Comparison of ENCODE assay signal across 1 cellular context in the genomic region with DNA sequence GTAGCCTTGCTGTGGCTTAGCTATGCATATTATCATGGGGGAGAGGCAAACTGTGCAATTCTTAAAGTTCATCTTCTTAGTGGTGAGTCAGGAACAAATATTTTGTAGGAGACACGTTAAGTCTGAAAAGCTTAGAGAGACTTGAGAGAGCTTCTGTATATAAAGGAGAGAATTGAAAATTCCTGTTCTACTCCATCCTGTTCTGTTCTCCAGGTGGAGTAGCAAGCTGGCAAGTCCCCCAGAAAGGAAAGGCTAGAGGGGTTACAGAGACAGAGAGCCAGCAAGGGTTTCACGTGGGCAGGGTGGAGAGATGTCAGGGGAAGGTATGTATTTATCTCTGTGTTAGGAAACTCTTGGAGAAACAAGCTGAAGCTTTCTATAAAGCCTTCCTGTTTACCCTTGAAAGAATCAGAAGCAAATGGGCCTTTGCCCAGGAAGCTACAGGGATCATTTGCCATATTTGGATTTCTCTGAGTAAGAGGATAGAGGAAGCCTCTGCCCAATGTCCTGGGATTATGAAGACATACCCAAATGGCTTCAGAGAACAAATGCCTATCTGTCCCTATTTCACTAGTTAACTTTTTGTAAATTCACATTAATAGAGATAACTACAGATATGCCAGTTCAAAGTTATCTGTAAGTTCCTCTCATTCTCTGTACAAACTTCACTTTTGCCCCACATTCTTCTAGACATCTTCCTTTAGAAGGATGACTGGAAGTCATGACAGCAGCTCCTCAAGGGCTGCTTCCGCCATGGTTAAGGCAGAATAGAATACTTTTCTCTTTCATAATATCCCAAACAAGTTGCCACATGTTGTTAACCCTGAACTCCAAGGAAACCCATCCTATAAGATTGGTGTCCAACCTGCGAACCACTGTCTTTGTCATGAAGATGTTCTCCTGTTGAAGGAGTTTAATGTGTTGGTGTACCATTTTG.
A peak's percentile ranks its signal among the peaks of the same experiment; 100 is the strongest.
TF ChIP-seq lines count a peak whose summit lies in the region.

No MANE protein-coding gene starts in this region.

TF ChIP-seq in HepG2, 621 proteins besides CTCF, POLR2A, EP300 and RAD21 (continued from another document and continues in another):
- TF ChIP-seq, protein P1, sequence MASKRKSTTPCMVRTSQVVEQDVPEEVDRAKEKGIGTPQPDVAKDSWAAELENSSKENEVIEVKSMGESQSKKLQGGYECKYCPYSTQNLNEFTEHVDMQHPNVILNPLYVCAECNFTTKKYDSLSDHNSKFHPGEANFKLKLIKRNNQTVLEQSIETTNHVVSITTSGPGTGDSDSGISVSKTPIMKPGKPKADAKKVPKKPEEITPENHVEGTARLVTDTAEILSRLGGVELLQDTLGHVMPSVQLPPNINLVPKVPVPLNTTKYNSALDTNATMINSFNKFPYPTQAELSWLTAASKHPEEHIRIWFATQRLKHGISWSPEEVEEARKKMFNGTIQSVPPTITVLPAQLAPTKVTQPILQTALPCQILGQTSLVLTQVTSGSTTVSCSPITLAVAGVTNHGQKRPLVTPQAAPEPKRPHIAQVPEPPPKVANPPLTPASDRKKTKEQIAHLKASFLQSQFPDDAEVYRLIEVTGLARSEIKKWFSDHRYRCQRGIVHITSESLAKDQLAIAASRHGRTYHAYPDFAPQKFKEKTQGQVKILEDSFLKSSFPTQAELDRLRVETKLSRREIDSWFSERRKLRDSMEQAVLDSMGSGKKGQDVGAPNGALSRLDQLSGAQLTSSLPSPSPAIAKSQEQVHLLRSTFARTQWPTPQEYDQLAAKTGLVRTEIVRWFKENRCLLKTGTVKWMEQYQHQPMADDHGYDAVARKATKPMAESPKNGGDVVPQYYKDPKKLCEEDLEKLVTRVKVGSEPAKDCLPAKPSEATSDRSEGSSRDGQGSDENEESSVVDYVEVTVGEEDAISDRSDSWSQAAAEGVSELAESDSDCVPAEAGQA (IDR thresholded peaks at IDR 0.05; ENCODE audit: low read depth) = no peak
- TF ChIP-seq, protein P1 (CRISPR knock-in tag; IDR thresholded peaks at IDR 0.05; ENCODE audit: borderline replicate concordance) = no peak; the same call in 1 of the 2 replicates
- TF ChIP-seq, protein P2, sequence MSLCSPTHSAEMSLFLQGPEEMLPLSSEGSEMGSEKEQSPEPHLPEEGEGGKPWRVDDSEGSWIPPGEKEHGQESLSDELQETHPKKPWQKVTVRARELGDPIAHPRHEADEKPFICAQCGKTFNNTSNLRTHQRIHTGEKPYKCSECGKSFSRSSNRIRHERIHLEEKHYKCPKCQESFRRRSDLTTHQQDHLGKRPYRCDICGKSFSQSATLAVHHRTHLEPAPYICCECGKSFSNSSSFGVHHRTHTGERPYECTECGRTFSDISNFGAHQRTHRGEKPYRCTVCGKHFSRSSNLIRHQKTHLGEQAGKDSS (CRISPR knock-in tag; IDR thresholded peaks at IDR 0.05; ENCODE audit: borderline replicate concordance, low read depth) = no peak
- TF ChIP-seq ZSCAN25 (CRISPR knock-in tag; IDR thresholded peaks at IDR 0.05) (no peak), ZBTB38 (CRISPR knock-in tag; IDR thresholded peaks at IDR 0.05) (no peak), ZNF547 (CRISPR knock-in tag; IDR thresholded peaks at IDR 0.05) (0 out of 2 replicates have a peak, but pooled peaks have one; percentile 8), ARID2 (CRISPR knock-in tag; IDR thresholded peaks at IDR 0.05; ENCODE audit: borderline replicate concordance) (no peak), RBM22 (optimal IDR thresholded peaks at IDR 0.05; ENCODE audit: low read length) (no peak), ZFP36 (IDR thresholded peaks at IDR 0.05; ENCODE audit: borderline replicate concordance, low read depth, low read length, partially characterized antibody) (no peak), ZSCAN9 (CRISPR knock-in tag; IDR thresholded peaks at IDR 0.05; ENCODE audit: borderline replicate concordance) (no peak), SIN3A (IDR thresholded peaks at IDR 0.05; ENCODE audit: borderline replicate concordance, low read depth, low read length) (0 out of 2 replicates have a peak, but pooled peaks have one; percentile 37), ZNF235 (CRISPR knock-in tag; IDR thresholded peaks at IDR 0.05; ENCODE audit: borderline replicate concordance) (no peak), TCF7 (IDR thresholded peaks at IDR 0.05; ENCODE audit: low read depth) (peak; percentile 62), NFYC (CRISPR knock-in tag; IDR thresholded peaks at IDR 0.05) (no peak; the same call in 1 of the 2 replicates), ZNF253 (CRISPR knock-in tag; IDR thresholded peaks at IDR 0.05; ENCODE audit: borderline replicate concordance) (no peak), MED13 (CRISPR knock-in tag; IDR thresholded peaks at IDR 0.05) (no peak), ZNF136 (CRISPR knock-in tag; IDR thresholded peaks at IDR 0.05; ENCODE audit: low read depth) (no peak), NFE2 (CRISPR knock-in tag; IDR thresholded peaks at IDR 0.05) (no peak), ZNF558 (CRISPR knock-in tag; IDR thresholded peaks at IDR 0.05; ENCODE audit: borderline replicate concordance) (no peak), GPN1 (CRISPR knock-in tag; IDR thresholded peaks at IDR 0.05; ENCODE audit: borderline replicate concordance) (no peak), FLYWCH1 (CRISPR knock-in tag; IDR thresholded peaks at IDR 0.05) (no peak), ZMAT3 (CRISPR knock-in tag; conservative IDR thresholded peaks at IDR 0.05) (no peak), ZNF567 (CRISPR knock-in tag; IDR thresholded peaks at IDR 0.05; ENCODE audit: borderline replicate concordance) (no peak), TAF1 (CRISPR knock-in tag; IDR thresholded peaks at IDR 0.05) (no peak), NCOA2 (CRISPR knock-in tag; IDR thresholded peaks at IDR 0.05) (peak; percentile 87), MIER2 (CRISPR knock-in tag; IDR thresholded peaks at IDR 0.05) (no peak)
- TF ChIP-seq, protein P3, sequence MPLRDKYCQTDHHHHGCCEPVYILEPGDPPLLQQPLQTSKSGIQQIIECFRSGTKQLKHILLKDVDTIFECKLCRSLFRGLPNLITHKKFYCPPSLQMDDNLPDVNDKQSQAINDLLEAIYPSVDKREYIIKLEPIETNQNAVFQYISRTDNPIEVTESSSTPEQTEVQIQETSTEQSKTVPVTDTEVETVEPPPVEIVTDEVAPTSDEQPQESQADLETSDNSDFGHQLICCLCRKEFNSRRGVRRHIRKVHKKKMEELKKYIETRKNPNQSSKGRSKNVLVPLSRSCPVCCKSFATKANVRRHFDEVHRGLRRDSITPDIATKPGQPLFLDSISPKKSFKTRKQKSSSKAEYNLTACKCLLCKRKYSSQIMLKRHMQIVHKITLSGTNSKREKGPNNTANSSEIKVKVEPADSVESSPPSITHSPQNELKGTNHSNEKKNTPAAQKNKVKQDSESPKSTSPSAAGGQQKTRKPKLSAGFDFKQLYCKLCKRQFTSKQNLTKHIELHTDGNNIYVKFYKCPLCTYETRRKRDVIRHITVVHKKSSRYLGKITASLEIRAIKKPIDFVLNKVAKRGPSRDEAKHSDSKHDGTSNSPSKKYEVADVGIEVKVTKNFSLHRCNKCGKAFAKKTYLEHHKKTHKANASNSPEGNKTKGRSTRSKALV (CRISPR knock-in tag; IDR thresholded peaks at IDR 0.05) = no peak
- TF ChIP-seq, protein P4, sequence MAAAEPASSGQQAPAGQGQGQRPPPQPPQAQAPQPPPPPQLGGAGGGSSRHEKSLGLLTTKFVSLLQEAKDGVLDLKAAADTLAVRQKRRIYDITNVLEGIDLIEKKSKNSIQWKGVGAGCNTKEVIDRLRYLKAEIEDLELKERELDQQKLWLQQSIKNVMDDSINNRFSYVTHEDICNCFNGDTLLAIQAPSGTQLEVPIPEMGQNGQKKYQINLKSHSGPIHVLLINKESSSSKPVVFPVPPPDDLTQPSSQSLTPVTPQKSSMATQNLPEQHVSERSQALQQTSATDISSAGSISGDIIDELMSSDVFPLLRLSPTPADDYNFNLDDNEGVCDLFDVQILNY (CRISPR knock-in tag; conservative IDR thresholded peaks at IDR 0.05) = no peak
- TF ChIP-seq, protein P5, sequence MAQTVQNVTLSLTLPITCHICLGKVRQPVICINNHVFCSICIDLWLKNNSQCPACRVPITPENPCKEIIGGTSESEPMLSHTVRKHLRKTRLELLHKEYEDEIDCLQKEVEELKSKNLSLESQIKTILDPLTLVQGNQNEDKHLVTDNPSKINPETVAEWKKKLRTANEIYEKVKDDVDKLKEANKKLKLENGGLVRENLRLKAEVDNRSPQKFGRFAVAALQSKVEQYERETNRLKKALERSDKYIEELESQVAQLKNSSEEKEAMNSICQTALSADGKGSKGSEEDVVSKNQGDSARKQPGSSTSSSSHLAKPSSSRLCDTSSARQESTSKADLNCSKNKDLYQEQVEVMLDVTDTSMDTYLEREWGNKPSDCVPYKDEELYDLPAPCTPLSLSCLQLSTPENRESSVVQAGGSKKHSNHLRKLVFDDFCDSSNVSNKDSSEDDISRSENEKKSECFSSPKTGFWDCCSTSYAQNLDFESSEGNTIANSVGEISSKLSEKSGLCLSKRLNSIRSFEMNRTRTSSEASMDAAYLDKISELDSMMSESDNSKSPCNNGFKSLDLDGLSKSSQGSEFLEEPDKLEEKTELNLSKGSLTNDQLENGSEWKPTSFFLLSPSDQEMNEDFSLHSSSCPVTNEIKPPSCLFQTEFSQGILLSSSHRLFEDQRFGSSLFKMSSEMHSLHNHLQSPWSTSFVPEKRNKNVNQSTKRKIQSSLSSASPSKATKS (CRISPR knock-in tag; IDR thresholded peaks at IDR 0.05) = 0 out of 2 replicates have a peak, but pooled peaks have one; percentile 39
- TF ChIP-seq, protein P6, sequence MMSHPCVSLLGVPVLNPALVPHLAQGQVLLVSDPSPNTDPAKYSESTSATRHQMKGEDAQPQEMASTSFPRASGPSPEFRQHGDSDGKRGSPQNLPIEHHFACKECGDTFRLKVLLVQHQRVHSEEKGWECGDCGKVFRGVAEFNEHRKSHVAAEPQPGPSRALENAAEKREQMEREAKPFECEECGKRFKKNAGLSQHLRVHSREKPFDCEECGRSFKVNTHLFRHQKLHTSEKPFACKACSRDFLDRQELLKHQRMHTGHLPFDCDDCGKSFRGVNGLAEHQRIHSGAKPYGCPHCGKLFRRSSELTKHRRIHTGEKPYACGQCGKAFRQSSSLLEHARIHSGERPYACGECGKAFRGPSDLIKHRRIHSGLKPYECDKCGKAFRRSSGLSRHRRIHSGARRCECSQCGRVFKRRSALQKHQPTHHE (CRISPR knock-in tag; IDR thresholded peaks at IDR 0.05; ENCODE audit: borderline replicate concordance) = no peak
- TF ChIP-seq, protein P7, sequence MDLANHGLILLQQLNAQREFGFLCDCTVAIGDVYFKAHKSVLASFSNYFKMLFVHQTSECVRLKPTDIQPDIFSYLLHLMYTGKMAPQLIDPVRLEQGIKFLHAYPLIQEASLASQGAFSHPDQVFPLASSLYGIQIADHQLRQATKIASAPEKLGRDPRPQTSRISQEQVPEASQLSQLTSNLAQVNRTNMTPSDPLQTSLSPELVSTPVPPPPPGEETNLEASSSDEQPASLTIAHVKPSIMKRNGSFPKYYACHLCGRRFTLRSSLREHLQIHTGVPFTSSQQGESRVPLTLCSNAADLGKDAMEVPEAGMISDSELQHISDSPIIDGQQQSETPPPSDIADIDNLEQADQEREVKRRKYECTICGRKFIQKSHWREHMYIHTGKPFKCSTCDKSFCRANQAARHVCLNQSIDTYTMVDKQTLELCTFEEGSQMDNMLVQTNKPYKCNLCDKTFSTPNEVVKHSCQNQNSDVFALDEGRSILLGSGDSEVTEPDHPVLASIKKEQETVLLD (CRISPR knock-in tag; IDR thresholded peaks at IDR 0.05; ENCODE audit: low read depth) = no peak
